ENCODE assay signal across 12 cellular contexts in the genomic region with DNA sequence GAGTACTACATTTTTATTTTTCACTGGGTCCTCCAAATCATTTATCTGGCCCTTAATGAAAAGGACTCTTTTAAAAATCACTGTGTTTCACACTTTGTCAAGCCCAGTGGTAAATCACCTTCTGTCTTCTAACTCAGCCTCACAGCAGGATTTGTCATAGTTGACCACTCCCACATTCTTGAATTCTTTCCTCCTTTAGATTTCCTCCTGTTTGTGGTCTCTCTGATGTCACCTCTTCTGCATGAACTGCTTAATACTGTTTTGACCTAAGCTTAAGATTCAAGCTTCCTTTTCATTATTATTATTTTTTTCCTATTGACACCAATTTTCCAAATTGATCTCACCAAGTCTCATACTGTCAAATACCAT.
DNase-seq lines count a peak whose midpoint lies in the region; ATAC-seq lines count a peak whose summit lies in the region.
"Had no signal": no experiment of that assay in that cellular context is flagged by ENCODE, and none has a peak within 500 bp of the region (broad histone marks: within the 10 kb centered on the region; RNA-seq: fewer than 3 reads in every experiment).

No MANE protein-coding gene starts in this region.

- POLR2A ChIA-PET in activated CD4-positive, alpha-beta T cell treated with anti-CD3 and anti-CD28 coated beads, Interleukin-2, amount 10 ng/mL, durations not matched to agents 7 days and 5 days (lab: Charles Lee) = no interaction called here

- no peaks in the 10 kb centered on the region for H3K4me1 Mint-ChIP-seq in activated CD4-positive, alpha-beta T cell treated with anti-CD3 and anti-CD28 coated beads, Interleukin-2, amount 10 ng/mL, durations not matched to agents 7 days and 5 days
- H3K4me1 Mint-ChIP-seq: activated naive CD8-positive, alpha-beta T cell treated with anti-CD3 and anti-CD28 coated beads, Interleukin-2, amount 50 U/mL, for 24 hours had no signal

- CTCF ChIA-PET in activated CD4-positive, alpha-beta T cell treated with anti-CD3 and anti-CD28 coated beads, Interleukin-2, amount 10 ng/mL, durations not matched to agents 7 days and 5 days (lab: Charles Lee) = no interaction called here

- no peaks in the 10 kb centered on the region for H3K27me3 Mint-ChIP-seq in activated CD4-positive, alpha-beta T cell treated with anti-CD3 and anti-CD28 coated beads, Interleukin-2, amount 10 ng/mL, durations not matched to agents 7 days and 5 days
- H3K27me3 Mint-ChIP-seq: activated naive CD8-positive, alpha-beta T cell treated with anti-CD3 and anti-CD28 coated beads, Interleukin-2, amount 50 U/mL, for 24 hours had no signal

- H3K36me3 Mint-ChIP-seq in activated CD4-positive, alpha-beta T cell treated with anti-CD3 and anti-CD28 coated beads, Interleukin-2, amount 10 ng/mL, durations not matched to agents 7 days and 5 days (ENCODE audit: low read depth) = no peaks in the 10 kb centered on the region

- DNase-seq in A172 (ENCODE audit: low spot score) (peak; percentile 92), HCEC 1CT (peak; percentile 49), amniotic epithelial cell (ENCODE audit: low read depth) (peak; percentile 84), glomerular visceral epithelial cell (ENCODE audit: extremely low spot score) (peak; percentile 78), SKM-1 treated with dmso at 0.1 percent for 144 hours (lab: John Stamatoyannopoulos, UW; ENCODE audit: unreplicated experiment) (no peak), putamen (ENCODE audit: low spot score) (no peak)
- no peak for DNase-seq in activated CD4-positive, alpha-beta T cell treated with anti-CD3 and anti-CD28 coated beads, Interleukin-2, amount 10 ng/mL, durations not matched to agents 7 days and 5 days
- DNase-seq: activated naive CD8-positive, alpha-beta T cell treated with anti-CD3 and anti-CD28 coated beads, Interleukin-2, amount 50 U/mL, for 24 hours; MV-4-11; Right ventricle myocardium superior; sigmoid colon had no signal

- ATAC-seq in HG03097 (IDR thresholded peaks at IDR 0.05; ENCODE audit: low FRiP score, unreplicated experiment) = no peak
- ATAC-seq: activated naive CD8-positive, alpha-beta T cell treated with anti-CD3 and anti-CD28 coated beads, Interleukin-2, amount 50 U/mL, for 24 hours had no signal

- H3K27ac Mint-ChIP-seq in activated CD4-positive, alpha-beta T cell treated with anti-CD3 and anti-CD28 coated beads, Interleukin-2, amount 10 ng/mL, durations not matched to agents 7 days and 5 days = no peak overlapping the region
- H3K27ac Mint-ChIP-seq: activated naive CD8-positive, alpha-beta T cell treated with anti-CD3 and anti-CD28 coated beads, Interleukin-2, amount 50 U/mL, for 24 hours had no signal

- H3K4me3 Mint-ChIP-seq in activated CD4-positive, alpha-beta T cell treated with anti-CD3 and anti-CD28 coated beads, Interleukin-2, amount 10 ng/mL, durations not matched to agents 7 days and 5 days = no peak overlapping the region
- H3K4me3 Mint-ChIP-seq: activated naive CD8-positive, alpha-beta T cell treated with anti-CD3 and anti-CD28 coated beads, Interleukin-2, amount 50 U/mL, for 24 hours had no signal

- H3K9me3 Mint-ChIP-seq in activated CD4-positive, alpha-beta T cell treated with anti-CD3 and anti-CD28 coated beads, Interleukin-2, amount 10 ng/mL, durations not matched to agents 7 days and 5 days = peaks cover 4% of the 10 kb centered on the region
- H3K9me3 Mint-ChIP-seq: activated naive CD8-positive, alpha-beta T cell treated with anti-CD3 and anti-CD28 coated beads, Interleukin-2, amount 50 U/mL, for 24 hours had no signal

Comparison
In these comparisons a context has a peak if more than half of its experiments do, and no peak if none do; other contexts are left out.
1. DNase-seq: peak in A172 (single experiment), HCEC 1CT (single experiment), amniotic epithelial cell (single experiment) and glomerular visceral epithelial cell (single experiment); none in SKM-1 treated with dmso at 0.1 percent for 144 hours (single experiment), activated CD4-positive, alpha-beta T cell treated with anti-CD3 and anti-CD28 coated beads, Interleukin-2, amount 10 ng/mL, durations not matched to agents 7 days and 5 days (single experiment) and putamen (single experiment).